Comparison of ENCODE assay signal across 8 cellular contexts in the genomic region with DNA sequence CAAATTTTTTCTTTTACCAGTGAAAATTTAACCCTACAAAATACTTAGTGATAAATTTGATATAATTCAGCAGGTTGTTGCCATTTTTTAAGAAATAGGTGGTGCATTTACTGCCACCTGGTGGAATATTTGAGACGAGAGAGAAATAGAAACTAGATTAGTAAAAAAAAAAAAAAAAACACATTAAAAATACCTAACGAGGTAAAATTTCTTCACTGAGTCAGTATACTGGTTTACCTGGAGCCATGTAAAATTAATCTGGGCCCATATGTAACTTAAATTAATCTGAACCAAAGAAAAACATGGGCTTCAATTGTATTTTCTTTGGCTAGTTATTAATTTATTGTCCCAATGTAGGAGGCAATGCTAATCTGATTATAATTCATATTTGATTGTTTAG.
DNase-seq lines count a peak whose midpoint lies in the region; ATAC-seq and TF ChIP-seq lines count a peak whose summit lies in the region.

No MANE protein-coding gene starts in this region.

- H3K27me3 Mint-ChIP-seq in neural progenitor cell (ENCODE audit: insufficient read depth, low read depth) = no peaks in the 10 kb centered on the region

- H3K36me3 ChIP-seq in neural progenitor cell = no peaks in the 10 kb centered on the region

- no peak overlapping the region for H2AFZ ChIP-seq in neural progenitor cell (replicated peaks)

- H3K4me3 Mint-ChIP-seq in neural progenitor cell = no peak overlapping the region

- no peak overlapping the region for H3K27ac ChIP-seq in neural progenitor cell

- no peaks in the 10 kb centered on the region for H3K36me3 Mint-ChIP-seq in neural progenitor cell

- no peak overlapping the region for H3K4me2 ChIP-seq in neural progenitor cell

- H3F3A ChIP-seq in neural progenitor cell (ENCODE audit: low read depth) = no peaks in the 10 kb centered on the region

- no peaks in the 10 kb centered on the region for H3K4me1 ChIP-seq in neural progenitor cell

- no peak for ATAC-seq in HG03139 (IDR thresholded peaks at IDR 0.05; ENCODE audit: unreplicated experiment)

- no peaks in the 10 kb centered on the region for H4K20me1 ChIP-seq in neural progenitor cell (ENCODE audit: low read depth)

- H3K9me3 ChIP-seq in neural progenitor cell (ENCODE audit: low read depth) = no peaks in the 10 kb centered on the region

- H3K4me1 Mint-ChIP-seq in neural progenitor cell = no peaks in the 10 kb centered on the region

- no peak overlapping the region for H3K9ac ChIP-seq in neural progenitor cell

- no peak overlapping the region for H3K4me3 ChIP-seq in neural progenitor cell

- H3K27ac Mint-ChIP-seq in neural progenitor cell = no peak overlapping the region

- H3K9me3 Mint-ChIP-seq in neural progenitor cell = no peaks in the 10 kb centered on the region

- peak; percentile 83 for TF ChIP-seq CTCF in neural progenitor cell (IDR thresholded peaks at IDR 0.05)

- DNase-seq in SIG-M5 treated with dmso at 0.1 percent for 504 hours (lab: John Stamatoyannopoulos, UW; ENCODE audit: unreplicated experiment) (peak; percentile 3), SIG-M5 (lab: John Stamatoyannopoulos, UW) (no peak), NCI-H1417 treated with DMSO at 0.1 percent for 48 hours (lab: John Stamatoyannopoulos, UW) (peak; percentile 16), neural progenitor cell (ENCODE audit: low spot score) (peak; percentile 45), ecto neural progenitor cell (ENCODE audit: low spot score) (no peak)
- peak; percentile 4 for DNase-seq in central memory CD4-positive, alpha-beta T cell
- DNase-seq in activated T-cell treated with anti-CD3 and anti-CD28 coated beads, Interleukin-2, amount 50 U/mL, for 1 hour = no peak

- no peaks in the 10 kb centered on the region for H3K79me2 ChIP-seq in neural progenitor cell (ENCODE audit: low read depth)

- no peaks in the 10 kb centered on the region for H3K27me3 ChIP-seq in neural progenitor cell

Comparison
In these comparisons a context has a peak if more than half of its experiments do, and no peak if none do; other contexts are left out.
1. DNase-seq: peak in SIG-M5 treated with dmso at 0.1 percent for 504 hours (single experiment), NCI-H1417 treated with DMSO at 0.1 percent for 48 hours (single experiment), central memory CD4-positive, alpha-beta T cell (single experiment) and neural progenitor cell (single experiment); none in SIG-M5 (single experiment), ecto neural progenitor cell (single experiment) and activated T-cell treated with anti-CD3 and anti-CD28 coated beads, Interleukin-2, amount 50 U/mL, for 1 hour (single experiment).